8 cellular contexts compared by ENCODE assay signal in the genomic region with DNA sequence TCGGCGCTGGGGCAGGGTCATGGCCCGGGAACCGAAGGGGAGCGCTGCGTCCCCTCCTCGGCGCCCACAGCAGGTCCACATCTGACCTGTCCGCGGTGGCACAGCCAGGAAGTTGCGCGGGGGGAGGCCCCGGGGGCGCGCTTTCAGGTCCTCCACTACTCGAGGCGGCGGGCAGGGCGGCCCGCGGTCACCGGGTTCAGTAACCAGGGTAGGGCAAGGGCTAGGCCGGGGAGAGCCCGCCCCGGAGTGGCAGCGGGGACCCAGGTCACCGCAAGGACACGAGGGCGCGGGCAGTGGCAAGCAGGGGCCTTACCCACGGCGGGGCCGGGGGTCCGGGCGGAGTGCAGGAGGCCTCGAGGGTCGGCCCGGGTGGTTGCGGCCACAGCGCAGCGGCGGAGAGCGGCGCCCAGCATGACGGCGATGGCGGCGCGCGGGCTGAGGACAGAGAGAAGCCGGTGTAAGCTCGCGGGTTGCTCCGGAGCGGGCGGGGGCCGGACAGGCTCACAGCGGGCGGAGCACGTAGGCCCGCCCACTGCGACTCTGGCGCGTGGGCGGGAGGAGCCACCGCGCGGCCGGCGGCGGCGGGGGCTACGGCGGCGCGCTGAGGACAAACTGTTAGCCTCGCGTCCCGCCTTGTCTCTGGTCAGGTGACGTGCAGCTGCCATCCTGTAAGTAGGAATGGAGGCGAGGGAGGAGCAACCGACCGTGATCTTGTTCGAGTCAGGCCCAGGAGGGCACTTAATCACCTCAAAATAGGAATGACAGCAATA. TPM values are rescaled to one million over a fixed set of nuclear protein-coding genes. Genes with fewer than 3 reads are reported as not detected.
DNase-seq lines count a peak whose midpoint lies in the region; ATAC-seq and TF ChIP-seq lines count a peak whose summit lies in the region.

A gene (minus strand): TSS at position 472 of the 770 bp plus-strand sequence. CDS start 59 bp downstream, at position 413.

- peak within 1 kb of the TSS; percentile 89 to 99 (median 98) for H3K4me3 Mint-ChIP-seq in IgD-negative memory B cell

- peak; percentile 87 for ATAC-seq in GM21576 (IDR thresholded peaks at IDR 0.05; ENCODE audit: unreplicated experiment)

- no peaks in the 10 kb centered on the region for H3K27me3 Mint-ChIP-seq in IgD-negative memory B cell

- no peak for TF ChIP-seq CTCF in epithelial cell of esophagus (IDR thresholded peaks at IDR 0.05; ENCODE audit: insufficient read depth, low read depth, low read length, missing control alignments)

- H3K27ac Mint-ChIP-seq in IgD-negative memory B cell: peak within 1 kb of the TSS; percentile 90 to 96 (median 94)

- peak within 1 kb of the TSS; percentile 80 for H3K4me3 ChIP-seq in epithelial cell of esophagus (ENCODE audit: low read length)

- DNase-seq in DMS153 (lab: John Stamatoyannopoulos, UW): peak; percentile 76
- DNase-seq in OCI-M2 (lab: John Stamatoyannopoulos, UW; ENCODE audit: unreplicated experiment): peak; percentile 72
- DNase-seq in activated T-cell treated with anti-CD3 and anti-CD28 coated beads for 4 hours: peak; percentile 79
- DNase-seq in epithelial cell of esophagus (ENCODE audit: low read depth): peak; percentile 98
- peak; percentile 96 for DNase-seq in mucosa of gallbladder (ENCODE audit: low spot score)
- peak; percentile 84 for DNase-seq in stimulated activated CD8-positive, alpha-beta memory T cell treated with anti-CD3 and anti-CD28 coated beads, Interleukin-4, amount 100 ng/mL, for 24 hours (ENCODE audit: low read depth)

- H3K9me3 Mint-ChIP-seq in IgD-negative memory B cell: no peaks in the 10 kb centered on the region

- no peaks in the 10 kb centered on the region for H3K36me3 Mint-ChIP-seq in IgD-negative memory B cell

- H3K4me1 Mint-ChIP-seq in IgD-negative memory B cell: peaks cover 18 to 22% (median 20%) of the 10 kb centered on the region in 3 donors

RNA-seq across cellular contexts. Expression of the gene that starts here (rescaled TPM):
- 325 TPM for polyA plus RNA-seq in IgD-negative memory B cell
- total RNA-seq in mucosa of gallbladder: 165 TPM

Comparison
In these comparisons a context has a peak if more than half of its experiments do, and no peak if none do; other contexts are left out.
1. Peak in every context shown above with its lines: DNase-seq, ATAC-seq and H3K4me3 ChIP-seq.